Comparison of ENCODE assay signal across 1 cellular context in genomic region chr16:52546291-52546941, GRCh38.
TF ChIP-seq lines count a peak whose summit lies in the region.

No MANE protein-coding gene starts in this region.

TF ChIP-seq in HepG2, 621 proteins besides CTCF, POLR2A, EP300 and RAD21 (continued from another document and continues in another):
- TF ChIP-seq FOXP4 (CRISPR knock-in tag; IDR thresholded peaks at IDR 0.05) (no peak), EHMT2 (IDR thresholded peaks at IDR 0.05; ENCODE audit: borderline replicate concordance, low read depth, low read length) (no peak), SMARCC2 (IDR thresholded peaks at IDR 0.05) (no peak), MLX (CRISPR knock-in tag; IDR thresholded peaks at IDR 0.05) (no peak), ZNF883 (CRISPR knock-in tag; IDR thresholded peaks at IDR 0.05; ENCODE audit: not compliant biosample characterization) (no peak), ETV6 (CRISPR knock-in tag; conservative IDR thresholded peaks at IDR 0.05) (no peak), HES4 (CRISPR knock-in tag; IDR thresholded peaks at IDR 0.05; ENCODE audit: borderline replicate concordance) (no peak), BRD4 (CRISPR knock-in tag; IDR thresholded peaks at IDR 0.05) (no peak), STAT6 (CRISPR knock-in tag; IDR thresholded peaks at IDR 0.05; ENCODE audit: borderline replicate concordance) (no peak), ZNF558 (CRISPR knock-in tag; IDR thresholded peaks at IDR 0.05; ENCODE audit: borderline replicate concordance) (0 out of 2 replicates have a peak, but pooled peaks have one; percentile 4), ZNF543 (CRISPR knock-in tag; IDR thresholded peaks at IDR 0.05) (peak; percentile 56; the same call in 1 of the 2 replicates), FOXP1 (IDR thresholded peaks at IDR 0.05) (no peak), FOXP1 (CRISPR knock-in tag; IDR thresholded peaks at IDR 0.05) (no peak), RAD51 (IDR thresholded peaks at IDR 0.05; ENCODE audit: borderline replicate concordance) (no peak), ZNF652 (CRISPR knock-in tag; IDR thresholded peaks at IDR 0.05; ENCODE audit: borderline replicate concordance, low read depth) (no peak), NBN (conservative IDR thresholded peaks at IDR 0.05) (no peak), ZNF430 (CRISPR knock-in tag; IDR thresholded peaks at IDR 0.05) (peak; percentile 1; the same call in 1 of the 2 replicates), NFRKB (IDR thresholded peaks at IDR 0.05) (no peak), THYN1 (CRISPR knock-in tag; IDR thresholded peaks at IDR 0.05; ENCODE audit: borderline replicate concordance, low read depth) (no peak), NAIF1 (CRISPR knock-in tag; IDR thresholded peaks at IDR 0.05; ENCODE audit: borderline replicate concordance) (no peak), ZNF598 (CRISPR knock-in tag; IDR thresholded peaks at IDR 0.05; ENCODE audit: borderline replicate concordance) (no peak), ZNF235 (CRISPR knock-in tag; IDR thresholded peaks at IDR 0.05; ENCODE audit: borderline replicate concordance) (no peak), PBX3 (CRISPR knock-in tag; IDR thresholded peaks at IDR 0.05; ENCODE audit: borderline replicate concordance) (no peak; the same call in 1 of the 2 replicates), RBFOX2 (IDR thresholded peaks at IDR 0.05; ENCODE audit: low read depth, low read length) (peak; percentile 92), ZNF839 (CRISPR knock-in tag; IDR thresholded peaks at IDR 0.05; ENCODE audit: borderline replicate concordance) (no peak), GZF1 (CRISPR knock-in tag; IDR thresholded peaks at IDR 0.05) (no peak; the same call in 1 of the 2 replicates), ZNF850 (CRISPR knock-in tag; conservative IDR thresholded peaks at IDR 0.05) (no peak), TP53 (CRISPR knock-in tag; conservative IDR thresholded peaks at IDR 0.05) (no peak), ZNF224 (CRISPR knock-in tag; IDR thresholded peaks at IDR 0.05) (no peak), WIZ (CRISPR knock-in tag; IDR thresholded peaks at IDR 0.05) (no peak), KDM2A (CRISPR knock-in tag; IDR thresholded peaks at IDR 0.05; ENCODE audit: borderline replicate concordance, low read depth) (peak; percentile 14; the same call in 1 of the 2 replicates), PITX1 (CRISPR knock-in tag; IDR thresholded peaks at IDR 0.05) (no peak), NKX3-1 (CRISPR knock-in tag; IDR thresholded peaks at IDR 0.05) (no peak), ZNF644 (CRISPR knock-in tag; IDR thresholded peaks at IDR 0.05; ENCODE audit: low read depth) (no peak), HMGA1 (CRISPR knock-in tag; conservative IDR thresholded peaks at IDR 0.05) (no peak), KDM1A (CRISPR knock-in tag; IDR thresholded peaks at IDR 0.05) (no peak), ZNF354B (CRISPR knock-in tag; IDR thresholded peaks at IDR 0.05) (no peak), ZNF574 (CRISPR knock-in tag; IDR thresholded peaks at IDR 0.05) (peak; percentile 12; the same call in 1 of the 2 replicates), DR1 (CRISPR knock-in tag; IDR thresholded peaks at IDR 0.05) (no peak)
- TF ChIP-seq, protein P1, sequence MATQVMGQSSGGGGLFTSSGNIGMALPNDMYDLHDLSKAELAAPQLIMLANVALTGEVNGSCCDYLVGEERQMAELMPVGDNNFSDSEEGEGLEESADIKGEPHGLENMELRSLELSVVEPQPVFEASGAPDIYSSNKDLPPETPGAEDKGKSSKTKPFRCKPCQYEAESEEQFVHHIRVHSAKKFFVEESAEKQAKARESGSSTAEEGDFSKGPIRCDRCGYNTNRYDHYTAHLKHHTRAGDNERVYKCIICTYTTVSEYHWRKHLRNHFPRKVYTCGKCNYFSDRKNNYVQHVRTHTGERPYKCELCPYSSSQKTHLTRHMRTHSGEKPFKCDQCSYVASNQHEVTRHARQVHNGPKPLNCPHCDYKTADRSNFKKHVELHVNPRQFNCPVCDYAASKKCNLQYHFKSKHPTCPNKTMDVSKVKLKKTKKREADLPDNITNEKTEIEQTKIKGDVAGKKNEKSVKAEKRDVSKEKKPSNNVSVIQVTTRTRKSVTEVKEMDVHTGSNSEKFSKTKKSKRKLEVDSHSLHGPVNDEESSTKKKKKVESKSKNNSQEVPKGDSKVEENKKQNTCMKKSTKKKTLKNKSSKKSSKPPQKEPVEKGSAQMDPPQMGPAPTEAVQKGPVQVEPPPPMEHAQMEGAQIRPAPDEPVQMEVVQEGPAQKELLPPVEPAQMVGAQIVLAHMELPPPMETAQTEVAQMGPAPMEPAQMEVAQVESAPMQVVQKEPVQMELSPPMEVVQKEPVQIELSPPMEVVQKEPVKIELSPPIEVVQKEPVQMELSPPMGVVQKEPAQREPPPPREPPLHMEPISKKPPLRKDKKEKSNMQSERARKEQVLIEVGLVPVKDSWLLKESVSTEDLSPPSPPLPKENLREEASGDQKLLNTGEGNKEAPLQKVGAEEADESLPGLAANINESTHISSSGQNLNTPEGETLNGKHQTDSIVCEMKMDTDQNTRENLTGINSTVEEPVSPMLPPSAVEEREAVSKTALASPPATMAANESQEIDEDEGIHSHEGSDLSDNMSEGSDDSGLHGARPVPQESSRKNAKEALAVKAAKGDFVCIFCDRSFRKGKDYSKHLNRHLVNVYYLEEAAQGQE (IDR thresholded peaks at IDR 0.05; ENCODE audit: borderline replicate concordance in 1 of 2, low read depth in 1 of 2, low read length in 2 of 2), result no peak
- TF ChIP-seq, protein P2, sequence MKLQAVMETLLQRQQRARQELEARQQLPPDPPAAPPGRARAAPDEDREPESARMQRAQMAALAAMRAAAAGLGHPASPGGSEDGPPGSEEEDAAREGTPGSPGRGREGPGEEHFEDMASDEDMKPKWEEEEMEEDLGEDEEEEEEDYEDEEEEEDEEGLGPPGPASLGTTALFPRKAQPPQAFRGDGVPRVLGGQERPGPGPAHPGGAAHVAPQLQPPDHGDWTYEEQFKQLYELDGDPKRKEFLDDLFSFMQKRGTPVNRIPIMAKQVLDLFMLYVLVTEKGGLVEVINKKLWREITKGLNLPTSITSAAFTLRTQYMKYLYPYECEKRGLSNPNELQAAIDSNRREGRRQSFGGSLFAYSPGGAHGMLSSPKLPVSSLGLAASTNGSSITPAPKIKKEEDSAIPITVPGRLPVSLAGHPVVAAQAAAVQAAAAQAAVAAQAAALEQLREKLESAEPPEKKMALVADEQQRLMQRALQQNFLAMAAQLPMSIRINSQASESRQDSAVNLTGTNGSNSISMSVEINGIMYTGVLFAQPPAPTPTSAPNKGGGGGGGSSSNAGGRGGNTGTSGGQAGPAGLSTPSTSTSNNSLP (IDR thresholded peaks at IDR 0.05; ENCODE audit: low read depth, low read length), result no peak
- TF ChIP-seq, protein P3, sequence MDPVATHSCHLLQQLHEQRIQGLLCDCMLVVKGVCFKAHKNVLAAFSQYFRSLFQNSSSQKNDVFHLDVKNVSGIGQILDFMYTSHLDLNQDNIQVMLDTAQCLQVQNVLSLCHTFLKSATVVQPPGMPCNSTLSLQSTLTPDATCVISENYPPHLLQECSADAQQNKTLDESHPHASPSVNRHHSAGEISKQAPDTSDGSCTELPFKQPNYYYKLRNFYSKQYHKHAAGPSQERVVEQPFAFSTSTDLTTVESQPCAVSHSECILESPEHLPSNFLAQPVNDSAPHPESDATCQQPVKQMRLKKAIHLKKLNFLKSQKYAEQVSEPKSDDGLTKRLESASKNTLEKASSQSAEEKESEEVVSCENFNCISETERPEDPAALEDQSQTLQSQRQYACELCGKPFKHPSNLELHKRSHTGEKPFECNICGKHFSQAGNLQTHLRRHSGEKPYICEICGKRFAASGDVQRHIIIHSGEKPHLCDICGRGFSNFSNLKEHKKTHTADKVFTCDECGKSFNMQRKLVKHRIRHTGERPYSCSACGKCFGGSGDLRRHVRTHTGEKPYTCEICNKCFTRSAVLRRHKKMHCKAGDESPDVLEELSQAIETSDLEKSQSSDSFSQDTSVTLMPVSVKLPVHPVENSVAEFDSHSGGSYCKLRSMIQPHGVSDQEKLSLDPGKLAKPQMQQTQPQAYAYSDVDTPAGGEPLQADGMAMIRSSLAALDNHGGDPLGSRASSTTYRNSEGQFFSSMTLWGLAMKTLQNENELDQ (CRISPR knock-in tag; IDR thresholded peaks at IDR 0.05; ENCODE audit: borderline replicate concordance), result no peak
- TF ChIP-seq, protein P4, sequence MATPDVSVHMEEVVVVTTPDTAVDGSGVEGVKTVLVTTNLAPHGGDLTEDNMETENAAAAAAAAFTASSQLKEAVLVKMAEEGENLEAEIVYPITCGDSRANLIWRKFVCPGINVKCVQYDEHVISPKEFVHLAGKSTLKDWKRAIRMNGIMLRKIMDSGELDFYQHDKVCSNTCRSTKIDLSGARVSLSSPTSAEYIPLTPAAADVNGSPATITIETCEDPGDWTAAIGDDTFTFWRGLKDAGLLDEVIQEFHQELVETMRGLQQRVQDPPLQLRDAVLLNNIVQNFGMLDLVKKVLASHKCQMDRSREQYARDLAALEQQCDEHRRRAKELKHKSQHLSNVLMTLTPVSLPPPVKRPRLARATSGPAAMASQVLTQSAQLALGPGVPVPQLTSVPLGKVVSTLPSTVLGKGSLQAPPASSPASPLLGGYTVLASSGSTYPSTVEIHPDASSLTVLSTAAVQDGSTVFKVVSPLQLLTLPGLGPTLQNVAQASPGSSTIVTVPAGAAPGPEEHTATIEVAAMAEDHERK (CRISPR knock-in tag; IDR thresholded peaks at IDR 0.05; ENCODE audit: low read depth), result no peak
